Comparison of ENCODE assay signal across 14 cellular contexts in genomic region chr10:11086177-11086576, GRCh38.
"Had no signal": no experiment of that assay in that cellular context is flagged by ENCODE, and none has a peak within 500 bp of the region (broad histone marks: within the 10 kb centered on the region; RNA-seq: fewer than 3 reads in every experiment).

No MANE protein-coding gene starts in this region.

- H3K4me3 ChIP-seq: adrenal gland, tibial nerve had no signal

- H3K9me3 ChIP-seq: adrenal gland, tibial nerve had no signal

- H3K27ac ChIP-seq: adrenal gland had no signal

- H3K27me3 ChIP-seq: adrenal gland, tibial nerve had no signal

- H3K9me3 Mint-ChIP-seq: activated naive CD4-positive, alpha-beta T cell treated with anti-CD3 and anti-CD28 coated beads, Interleukin-2, amount 10 ng/mL, durations not matched to agents 7 days and 5 days; activated T-helper 2 cell treated with anti-CD3 and anti-CD28 coated beads, Interferon-gamma antibody, Interleukin-2, Interleukin-4, amounts not matched to agents 10 μg/mL and 5 μg/mL and 100 μg/mL, durations not matched to agents 14 hours and 24 hours and 36 hours; central memory CD8-positive, alpha-beta T cell; dendritic cell treated with granulocyte-macrophage colony-stimulating factor and Interleukin-4, amounts not matched to agents 40 ng/mL and 50 ng/mL, for 4 days; endodermal cell; stimulated activated memory B cell treated with anti-CD40 and anti-IgM and Interleukin-4, amounts not matched to agents 10 μg/mL and 1 μg/mL and 100 μg/mL, for 72 hours had no signal

- H3K4me3 Mint-ChIP-seq: activated naive CD4-positive, alpha-beta T cell treated with anti-CD3 and anti-CD28 coated beads, Interleukin-2, amount 10 ng/mL, durations not matched to agents 7 days and 5 days; central memory CD8-positive, alpha-beta T cell; dendritic cell treated with granulocyte-macrophage colony-stimulating factor and Interleukin-4, amounts not matched to agents 40 ng/mL and 50 ng/mL, for 4 days; endodermal cell; naive thymus-derived CD4-positive, alpha-beta T cell; stimulated activated memory B cell treated with anti-CD40 and anti-IgM and Interleukin-4, amounts not matched to agents 10 μg/mL and 1 μg/mL and 100 μg/mL, for 72 hours had no signal

- H3K27ac Mint-ChIP-seq: activated naive CD4-positive, alpha-beta T cell treated with anti-CD3 and anti-CD28 coated beads, Interleukin-2, amount 10 ng/mL, durations not matched to agents 7 days and 5 days; activated T-helper 2 cell treated with anti-CD3 and anti-CD28 coated beads, Interferon-gamma antibody, Interleukin-2, Interleukin-4, amounts not matched to agents 10 μg/mL and 5 μg/mL and 100 μg/mL, durations not matched to agents 14 hours and 24 hours and 36 hours; dendritic cell treated with granulocyte-macrophage colony-stimulating factor and Interleukin-4, amounts not matched to agents 40 ng/mL and 50 ng/mL, for 4 days; endodermal cell; naive thymus-derived CD4-positive, alpha-beta T cell; progenitor cell of endocrine pancreas; stimulated activated memory B cell treated with anti-CD40 and anti-IgM and Interleukin-4, amounts not matched to agents 10 μg/mL and 1 μg/mL and 100 μg/mL, for 72 hours had no signal

- ATAC-seq: naive thymus-derived CD4-positive, alpha-beta T cell; stimulated activated memory B cell treated with anti-CD40 and anti-IgM and Interleukin-4, amounts not matched to agents 10 μg/mL and 1 μg/mL and 100 μg/mL, for 72 hours had no signal

- H3K36me3 Mint-ChIP-seq: naive thymus-derived CD4-positive, alpha-beta T cell; stimulated activated memory B cell treated with anti-CD40 and anti-IgM and Interleukin-4, amounts not matched to agents 10 μg/mL and 1 μg/mL and 100 μg/mL, for 72 hours had no signal

- H3K27me3 Mint-ChIP-seq: central memory CD8-positive, alpha-beta T cell; dendritic cell treated with granulocyte-macrophage colony-stimulating factor and Interleukin-4, amounts not matched to agents 40 ng/mL and 50 ng/mL, for 4 days; stimulated activated memory B cell treated with anti-CD40 and anti-IgM and Interleukin-4, amounts not matched to agents 10 μg/mL and 1 μg/mL and 100 μg/mL, for 72 hours had no signal

- DNase-seq: activated naive CD4-positive, alpha-beta T cell treated with anti-CD3 and anti-CD28 coated beads, Interleukin-2, amount 10 ng/mL, durations not matched to agents 7 days and 5 days; adrenal gland; endodermal cell; erythroblast; midbrain; naive thymus-derived CD4-positive, alpha-beta T cell; SHP77; T-helper 2 cell had no signal

- H3K4me1 ChIP-seq: adrenal gland had no signal

- H3K4me1 Mint-ChIP-seq: activated naive CD4-positive, alpha-beta T cell treated with anti-CD3 and anti-CD28 coated beads, Interleukin-2, amount 10 ng/mL, durations not matched to agents 7 days and 5 days; central memory CD8-positive, alpha-beta T cell; naive thymus-derived CD4-positive, alpha-beta T cell had no signal

- H3K36me3 ChIP-seq: adrenal gland, tibial nerve had no signal
